1 cellular context compared by ENCODE assay signal in genomic region chr7:45136106-45137060, GRCh38.
TF ChIP-seq lines count a peak whose summit lies in the region.

No MANE protein-coding gene starts in this region.

TF ChIP-seq in endothelial cell of umbilical vein, 7 proteins besides CTCF, POLR2A, EP300 and RAD21 (continued from another document):
- TF ChIP-seq GATA2 (IDR thresholded peaks at IDR 0.05; ENCODE audit: insufficient read depth, insufficient read length, low read depth, low read length) (no peak), JUN (IDR thresholded peaks at IDR 0.05; ENCODE audit: borderline replicate concordance, insufficient read depth, insufficient read length, low read depth) (no peak), FOS (IDR thresholded peaks at IDR 0.05; ENCODE audit: borderline replicate concordance, insufficient read depth, low read length) (no peak), MYC (IDR thresholded peaks at IDR 0.05; ENCODE audit: low read depth, low read length) (no peak)
- TF ChIP-seq, protein P1, sequence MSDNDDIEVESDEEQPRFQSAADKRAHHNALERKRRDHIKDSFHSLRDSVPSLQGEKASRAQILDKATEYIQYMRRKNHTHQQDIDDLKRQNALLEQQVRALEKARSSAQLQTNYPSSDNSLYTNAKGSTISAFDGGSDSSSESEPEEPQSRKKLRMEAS (IDR thresholded peaks at IDR 0.05; ENCODE audit: insufficient read depth, insufficient read length) = no peak
